In the genomic region with DNA sequence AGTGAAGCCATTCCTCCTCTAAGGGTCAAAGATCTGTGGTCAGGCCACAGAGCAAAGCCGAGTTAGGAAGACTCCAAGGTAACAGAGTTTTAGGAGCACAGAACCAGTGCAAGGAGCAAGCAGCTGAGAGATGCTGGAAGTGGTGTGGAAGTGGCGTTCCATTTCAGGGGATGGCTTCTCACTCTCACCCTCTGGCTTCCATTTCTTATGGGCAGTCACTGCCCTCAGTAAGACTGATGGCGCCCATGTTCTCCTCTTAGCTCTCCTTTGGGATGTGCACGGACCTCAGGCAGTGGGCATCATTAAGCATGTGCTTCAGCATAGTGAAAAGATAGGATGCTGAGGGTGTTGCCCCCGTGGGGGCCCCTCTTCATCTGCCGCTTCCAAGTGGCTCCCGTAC, we compare ENCODE assay signal across 21 cellular contexts.
"Had no signal": no experiment of that assay in that cellular context is flagged by ENCODE, and none has a peak within 500 bp of the region (broad histone marks: within the 10 kb centered on the region; RNA-seq: fewer than 3 reads in every experiment).

No MANE protein-coding gene starts in this region.

- H3K9me3 ChIP-seq: body of pancreas had no signal

- H3K36me3 ChIP-seq: ascending aorta had no signal

- H3K4me3 ChIP-seq: ascending aorta, body of pancreas had no signal

- DNase-seq: activated B cell treated with CpG ODN at 0.5 μM for 24 hours; activated CD4-positive, alpha-beta T cell treated with anti-CD3 and anti-CD28 coated beads for 1 hour; activated CD4-positive, alpha-beta T cell treated with anti-CD3 and anti-CD28 coated beads, Interleukin-2, amount 10 ng/mL, durations not matched to agents 24 days and 14 days; activated CD4-positive, alpha-beta T cell treated with anti-CD3 and anti-CD28 coated beads, Interleukin-2, amount 50 U/mL, for 48 hours; activated CD8-positive, alpha-beta memory T cell treated with anti-CD3 and anti-CD28 coated beads, Interleukin-2, amount 10 ng/mL, durations not matched to agents 7 days and 5 days; activated effector memory CD4-positive, alpha-beta T cell treated with Interleukin-2 at 50 U/mL for 16 hours; activated naive CD4-positive, alpha-beta T cell; activated naive CD8-positive, alpha-beta T cell treated with anti-CD3 and anti-CD28 coated beads, Interleukin-2, amount 50 U/mL, for 24 hours; activated T-cell treated with anti-CD3 and anti-CD28 coated beads, Interleukin-2, amount 50 U/mL, for 24 hours; amniotic stem cell; body of pancreas; central memory CD4-positive, alpha-beta T cell; Kasumi-1; NCI-H1105 treated with DMSO at 0.1 percent for 48 hours; NCI-H1436 treated with DMSO at 0.1 percent for 48 hours; NCI-H187; NCI-H2081; NCI-H446; NCI-H524; SHP77 had no signal

- H3K27ac ChIP-seq: ascending aorta had no signal

- H3K27me3 ChIP-seq: ascending aorta, body of pancreas had no signal

- ATAC-seq: activated CD8-positive, alpha-beta memory T cell treated with anti-CD3 and anti-CD28 coated beads, Interleukin-2, amount 10 ng/mL, durations not matched to agents 7 days and 5 days; activated naive CD8-positive, alpha-beta T cell treated with anti-CD3 and anti-CD28 coated beads, Interleukin-2, amount 50 U/mL, for 24 hours had no signal
